In the genomic region with DNA sequence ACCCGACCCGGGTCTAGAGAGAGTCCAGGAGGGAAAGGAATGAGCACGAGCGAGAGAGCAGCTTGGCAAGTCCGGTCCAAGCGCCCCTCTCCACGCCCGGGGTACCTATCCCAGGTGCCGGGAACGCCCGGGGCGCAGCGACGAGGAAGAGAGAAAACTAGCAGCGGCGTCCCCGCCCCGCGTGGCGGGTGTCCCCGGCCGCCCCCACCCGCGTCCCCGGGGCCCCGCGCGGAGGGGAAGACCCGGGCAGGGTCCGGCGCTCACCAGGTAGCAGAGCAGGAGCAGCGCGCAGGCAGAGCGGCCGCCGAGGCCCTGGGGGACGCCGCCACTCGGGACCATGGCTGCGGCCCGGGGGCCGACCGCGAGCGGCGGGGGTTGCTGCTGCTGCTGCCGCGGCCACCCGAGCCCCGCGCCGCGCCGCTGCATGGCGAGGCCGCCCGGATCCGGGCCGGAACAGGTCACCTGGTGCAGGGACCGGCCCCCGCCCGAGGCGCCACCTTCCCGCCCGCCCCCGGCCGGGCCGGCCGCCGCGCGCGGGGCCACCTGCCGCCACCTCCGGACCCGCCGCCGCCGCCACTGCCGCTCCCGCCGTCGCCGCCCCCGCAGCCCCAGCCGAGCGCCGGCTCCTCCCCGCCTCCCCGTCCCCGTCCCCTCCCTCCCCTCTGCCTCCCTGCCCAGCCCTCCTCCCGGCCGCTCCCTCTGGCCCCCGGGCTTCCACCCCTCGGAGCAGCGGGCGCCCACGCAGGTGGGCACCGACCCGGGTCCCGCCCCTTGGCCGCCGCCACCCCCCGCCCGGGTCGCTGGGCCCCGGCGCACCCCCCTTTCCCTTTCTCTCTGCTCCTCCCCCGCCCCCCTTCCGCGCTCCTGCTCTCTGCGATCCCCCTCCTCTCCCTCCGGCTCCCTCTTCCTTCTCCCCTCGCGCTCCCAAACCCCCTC, we compare ENCODE assay signal across 8 cellular contexts. TPM values are rescaled to one million over a fixed set of nuclear protein-coding genes. Genes with fewer than 3 reads are reported as not detected.
DNase-seq lines count a peak whose midpoint lies in the region; ATAC-seq and TF ChIP-seq lines count a peak whose summit lies in the region.

A gene (minus strand): TSS at position 578 of the 936 bp plus-strand sequence. CDS start 152 bp downstream, at position 426.

- H3K4me3 ChIP-seq in A673 (ENCODE audit: low read depth, low read length, poor library complexity, severe bottlenecking) (peak within 1 kb of the TSS; percentile 87), left lung (peak within 1 kb of the TSS; percentile 67 to 77)

- DNase-seq in A673 (ENCODE audit: low spot score) (peak; percentile 57), HK-2 (ENCODE audit: unreplicated experiment) (peak; percentile 49), WTC11 (ENCODE audit: low spot score) (peak; percentile 70), left lung (peak; percentile 68 to 92), NCI-H226 (no peak)
- no peak for DNase-seq in central memory CD8-positive, alpha-beta T cell (ENCODE audit: low spot score in 2 of 2)
- DNase-seq in stimulated activated CD4-positive, alpha-beta T cell treated with anti-CD3 and anti-CD28 coated beads, TNF-alpha, amount 100 ng/mL, for 1 hour (ENCODE audit: low read depth in 3 of 3, low spot score in 1 of 3) = peak in 2 of 3 donors; percentile 17 to 51

- no peaks in the 10 kb centered on the region for H3K27me3 ChIP-seq in A673 (replicated peaks; ENCODE audit: insufficient read depth, low read depth, low read length, poor library complexity)
- peaks cover 0 to 7% of the 10 kb centered on the region in 2 donors for H3K27me3 ChIP-seq in left lung

- H3K4me3 Mint-ChIP-seq in WTC11 = peak within 1 kb of the TSS; percentile 95
- peak within 1 kb of the TSS; percentile 99 for H3K4me3 Mint-ChIP-seq in central memory CD8-positive, alpha-beta T cell

- H3K36me3 Mint-ChIP-seq in WTC11 = no peaks in the 10 kb centered on the region
- peaks cover 17% of the 10 kb centered on the region for H3K36me3 Mint-ChIP-seq in central memory CD8-positive, alpha-beta T cell (ENCODE audit: insufficient read depth)

- no peaks in the 10 kb centered on the region for H3K9me3 Mint-ChIP-seq in WTC11
- H3K9me3 Mint-ChIP-seq in central memory CD8-positive, alpha-beta T cell = no peaks in the 10 kb centered on the region

- POLR2A ChIA-PET in A673 (lab: Charles Lee; ENCODE audit: low non-redundant PET) = no interaction called here
- POLR2A ChIA-PET in WTC11 (lab: Charles Lee) = interaction anchor here (0.6 to 1.5 kb wide), 3 partner anchors 51 to 167 kb away, joined by 3 to 12 read pairs (median 4); a partner anchor contains a TSS

- ATAC-seq in WTC11 (peak; percentile 29), left lung (peak; percentile 52)
- peak; percentile 26 for ATAC-seq in central memory CD8-positive, alpha-beta T cell (replicated peaks; ENCODE audit: extremely low read depth, poor library complexity, severe bottlenecking)

- intact Hi-C loops in A673 (cut with micrococcal nuclease; ENCODE audit: unreplicated experiment) = loop anchor here (5.0 kb wide), 1 partner anchor 50 kb away; a partner anchor contains a TSS
- intact Hi-C loops in left lung (cut with DNase I) = no loop called here

- no peak for TF ChIP-seq CTCF in A673 (conservative IDR thresholded peaks at IDR 0.05; ENCODE audit: low read depth, low read length)
- no peak for TF ChIP-seq CTCF in WTC11 (IDR thresholded peaks at IDR 0.05)
- TF ChIP-seq CTCF in left lung (IDR thresholded peaks at IDR 0.05) = no peak

- BruUV-seq in A673 (replicated peaks; lab: Mats Ljungman, UMichigan) = no TSS peak

- H3K4me1 Mint-ChIP-seq in WTC11 = peaks cover 45% of the 10 kb centered on the region
- peaks cover 44% of the 10 kb centered on the region for H3K4me1 Mint-ChIP-seq in central memory CD8-positive, alpha-beta T cell

- peak within 1 kb of the TSS; percentile 85 for H3K27ac Mint-ChIP-seq in WTC11
- H3K27ac Mint-ChIP-seq in central memory CD8-positive, alpha-beta T cell (ENCODE audit: low read depth) = peak within 1 kb of the TSS; percentile 99

- H3K27me3 Mint-ChIP-seq in WTC11 (ENCODE audit: low read depth) = peaks cover 14% of the 10 kb centered on the region
- H3K27me3 Mint-ChIP-seq in central memory CD8-positive, alpha-beta T cell = no peaks in the 10 kb centered on the region

- H3K4me1 ChIP-seq in A673 (ENCODE audit: insufficient read depth, low read length, poor library complexity, severe bottlenecking) (peaks cover 22% of the 10 kb centered on the region), left lung (peaks cover 0 to 47% of the 10 kb centered on the region in 2 donors)

- CTCF ChIA-PET in A673 (lab: Charles Lee) = interaction anchor here (0.6 kb wide), 1 partner anchor 680 kb away, joined by 7 read pairs; no protein-coding TSS in a partner anchor
- CTCF ChIA-PET in WTC11 (lab: Charles Lee) = interaction anchor here (0.8 to 2.0 kb wide), 3 partner anchors 20 to 131 kb away, joined by 4 to 7 read pairs (median 6); no protein-coding TSS in a partner anchor

- H3K36me3 ChIP-seq in A673 (ENCODE audit: insufficient read depth, low read length, poor library complexity, severe bottlenecking) (no peaks in the 10 kb centered on the region), left lung (no peaks in the 10 kb centered on the region)

- peak; percentile 57 for TF ChIP-seq POLR2A in GM19099 (IDR thresholded peaks at IDR 0.05; ENCODE audit: extremely low read depth, insufficient read length, low read depth)

- H3K27ac ChIP-seq in A673 (ENCODE audit: low read depth, low read length, poor library complexity, severe bottlenecking) (peak within 1 kb of the TSS; percentile 76), left lung (peak within 1 kb of the TSS; percentile 85 to 93)

- H3K9me3 ChIP-seq in A673 (ENCODE audit: low read depth, low read length, poor library complexity, severe bottlenecking) (no peaks in the 10 kb centered on the region), left lung (no peaks in the 10 kb centered on the region)

TF ChIP-seq in WTC11, 78 proteins besides CTCF, POLR2A, EP300 and RAD21:
- TF ChIP-seq ZNF416 (CRISPR knock-in tag; IDR thresholded peaks at IDR 0.05) = no peak
- TF ChIP-seq, protein P1, sequence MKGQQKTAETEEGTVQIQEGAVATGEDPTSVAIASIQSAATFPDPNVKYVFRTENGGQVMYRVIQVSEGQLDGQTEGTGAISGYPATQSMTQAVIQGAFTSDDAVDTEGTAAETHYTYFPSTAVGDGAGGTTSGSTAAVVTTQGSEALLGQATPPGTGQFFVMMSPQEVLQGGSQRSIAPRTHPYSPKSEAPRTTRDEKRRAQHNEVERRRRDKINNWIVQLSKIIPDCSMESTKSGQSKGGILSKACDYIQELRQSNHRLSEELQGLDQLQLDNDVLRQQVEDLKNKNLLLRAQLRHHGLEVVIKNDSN (CRISPR knock-in tag; IDR thresholded peaks at IDR 0.05) = no peak

RNA-seq across cellular contexts. Expression of the gene that starts here (rescaled TPM):
- total RNA-seq in A673 (2021) = 35.8 and 40.0 TPM in 2 replicates
- 31.5 to 36.3 TPM (median 35.1 TPM) in 3 replicates for total RNA-seq in WTC11 (2021)
- total RNA-seq in left lung = 100 to 1,000 TPM in 1 of 2 donors, 10 to 100 TPM in 1; 88.1 to 121 TPM

Comparison
In these comparisons a context has a peak if more than half of its experiments do, and no peak if none do; other contexts are left out.
1. DNase-seq: peak in A673 (single experiment), HK-2 (single experiment), WTC11 (single experiment), left lung (2 of 2) and stimulated activated CD4-positive, alpha-beta T cell treated with anti-CD3 and anti-CD28 coated beads, TNF-alpha, amount 100 ng/mL, for 1 hour (2 of 3); none in central memory CD8-positive, alpha-beta T cell (0 of 2) and NCI-H226 (single experiment).
2. Peak in every context shown above with its lines, with median percentiles within 50 percentile points of each other: ATAC-seq.